ENCODE assay signal across 1 cellular context in genomic region chrX:68696267-68696666, GRCh38.
TF ChIP-seq lines count a peak whose summit lies in the region.

No MANE protein-coding gene starts in this region.

TF ChIP-seq in liver, 16 proteins besides CTCF, POLR2A, EP300 and RAD21 (continued from another document):
- TF ChIP-seq GABPA (IDR thresholded peaks at IDR 0.05 in 1 of 2, conservative IDR thresholded peaks at IDR 0.05 in 1 of 2) (no peak), ZBTB33 (IDR thresholded peaks at IDR 0.05) (no peak), ATF3 (IDR thresholded peaks at IDR 0.05) (no peak), YY1 (IDR thresholded peaks at IDR 0.05) (no peak), REST (IDR thresholded peaks at IDR 0.05) (no peak), EGR1 (IDR thresholded peaks at IDR 0.05; ENCODE audit: low read depth in 2 of 2) (no peak), SP1 (IDR thresholded peaks at IDR 0.05) (no peak), FOXA1 (IDR thresholded peaks at IDR 0.05) (no peak)
